In the genomic region with DNA sequence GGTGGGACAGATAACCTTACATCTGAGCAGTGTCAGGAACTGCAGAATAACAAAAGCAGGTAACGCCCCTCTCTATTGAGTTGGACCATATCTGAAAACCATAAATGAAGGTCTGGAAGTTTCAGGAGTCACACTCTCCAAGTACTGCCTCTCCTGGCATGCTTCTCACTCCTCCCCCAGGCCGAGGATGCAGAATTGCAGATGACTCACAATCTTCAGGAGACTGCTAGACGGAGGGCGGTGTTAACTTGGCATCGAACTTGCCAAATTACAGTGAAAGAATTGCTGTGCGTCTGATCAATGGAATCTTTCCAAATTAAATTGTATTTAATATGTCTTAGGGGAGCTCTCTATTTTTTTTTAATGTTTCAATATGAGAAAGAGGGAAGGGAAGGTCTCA, we compare ENCODE assay signal across 9 cellular contexts.
DNase-seq lines count a peak whose midpoint lies in the region; ATAC-seq and TF ChIP-seq lines count a peak whose summit lies in the region.
"Had no signal": no experiment of that assay in that cellular context is flagged by ENCODE, and none has a peak within 500 bp of the region (broad histone marks: within the 10 kb centered on the region; RNA-seq: fewer than 3 reads in every experiment).

No MANE protein-coding gene starts in this region.

- H3K4me1 Mint-ChIP-seq in Calu3 (ENCODE audit: low read depth, unreplicated experiment): peaks cover 37% of the 10 kb centered on the region

- H3K27ac Mint-ChIP-seq in Calu3 (ENCODE audit: unreplicated experiment): no peak overlapping the region

- CTCF ChIA-PET in Calu3 (lab: Charles Lee): no interaction called here

- TF ChIP-seq CTCF in Calu3 (IDR thresholded peaks at IDR 0.05; ENCODE audit: unreplicated experiment) (no peak), dorsolateral prefrontal cortex (IDR thresholded peaks at IDR 0.05 in 54 of 56, conservative IDR thresholded peaks at IDR 0.05 in 2 of 56; ENCODE audit: low read depth in 1 of 56, partially characterized antibody in 56 of 56) (no peak)

- no peaks in the 10 kb centered on the region for H3K27me3 ChIP-seq in dorsolateral prefrontal cortex

- H3K4me3 ChIP-seq in dorsolateral prefrontal cortex: no peak overlapping the region

- BruUV-seq in Calu3 (replicated peaks; lab: Mats Ljungman, UMichigan): no TSS peak

- no peaks in the 10 kb centered on the region for H3K36me3 Mint-ChIP-seq in Calu3 (ENCODE audit: insufficient read depth, unreplicated experiment)

- intact Hi-C loops in Calu3 (cut with micrococcal nuclease; ENCODE audit: unreplicated experiment) (no loop called here), dorsolateral prefrontal cortex (cut with DNase I) (no loop called here)

- peak overlapping the region in 58 of 59 donors; percentile 46 to 100 (median 95) for H3K27ac ChIP-seq in dorsolateral prefrontal cortex

- H3K4me3 Mint-ChIP-seq in Calu3 (ENCODE audit: low read depth, unreplicated experiment): no peak overlapping the region

- no peaks in the 10 kb centered on the region for H3K27me3 Mint-ChIP-seq in Calu3 (ENCODE audit: unreplicated experiment)

- H3K9me3 Mint-ChIP-seq in Calu3 (ENCODE audit: low read depth, unreplicated experiment): no peaks in the 10 kb centered on the region

- no peak for ATAC-seq in GM18505 (IDR thresholded peaks at IDR 0.05; ENCODE audit: unreplicated experiment)

- peak; percentile 37 for DNase-seq in Calu3
- DNase-seq in NCI-H460 (ENCODE audit: extremely low read depth, low read depth): peak; percentile 87
- DNase-seq in dorsolateral prefrontal cortex: peak in 4 of 10 donors; percentile 56 to 70 (median 64)
- DNase-seq in occipital lobe (lab: John Stamatoyannopoulos, UW): peak; percentile 10
- no peak for DNase-seq in effector CD4-positive, alpha-beta T cell
- no peak for DNase-seq in activated CD4-positive, CD25-positive, alpha-beta regulatory T cell (lab: John Stamatoyannopoulos, UW)
- DNase-seq in stimulated activated CD4-positive, alpha-beta T cell treated with anti-CD3 and anti-CD28 coated beads, Interleukin-2, amount 100 ng/mL, for 24 hours: no peak
- DNase-seq: activated T-cell treated with anti-CD3 and anti-CD28 coated beads for 4 hours had no signal

- no peak for TF ChIP-seq POLR2A in GM18505 (IDR thresholded peaks at IDR 0.05; ENCODE audit: borderline replicate concordance, extremely low read depth, insufficient read depth, insufficient read length)

Comparison
In these comparisons a context has a peak if more than half of its experiments do, and no peak if none do; other contexts are left out.
1. DNase-seq: peak in Calu3 (single experiment), NCI-H460 (single experiment) and occipital lobe (single experiment); none in effector CD4-positive, alpha-beta T cell (single experiment), activated CD4-positive, CD25-positive, alpha-beta regulatory T cell (0 of 4) and stimulated activated CD4-positive, alpha-beta T cell treated with anti-CD3 and anti-CD28 coated beads, Interleukin-2, amount 100 ng/mL, for 24 hours (0 of 2).